11 cellular contexts compared by ENCODE assay signal in the genomic region with DNA sequence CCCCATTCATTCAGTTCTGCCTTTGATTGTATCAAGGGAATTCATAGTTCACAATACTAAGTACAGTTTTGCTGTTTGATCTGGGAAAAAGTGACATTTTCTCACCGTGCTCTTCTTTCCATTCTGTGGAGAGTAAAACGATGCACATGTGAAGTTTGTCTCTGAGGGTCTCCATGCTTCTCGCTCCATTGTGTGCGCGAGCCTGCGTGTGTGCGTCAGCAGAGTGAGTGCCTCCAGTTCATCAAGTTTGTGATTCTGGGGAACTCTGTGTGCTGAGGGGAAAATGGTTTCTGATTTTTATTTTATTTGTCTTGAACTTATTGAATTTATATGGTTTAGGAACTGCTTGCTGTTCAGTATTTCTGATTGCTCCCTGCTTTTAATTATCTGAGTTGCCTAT. TPM values are rescaled to one million over a fixed set of nuclear protein-coding genes. Genes with fewer than 3 reads are reported as not detected.
DNase-seq lines count a peak whose midpoint lies in the region; ATAC-seq, FAIRE-seq and TF ChIP-seq lines count a peak whose summit lies in the region.
"Had no signal": no experiment of that assay in that cellular context is flagged by ENCODE, and none has a peak within 500 bp of the region (broad histone marks: within the 10 kb centered on the region; RNA-seq: fewer than 3 reads in every experiment).

No MANE protein-coding gene starts in this region.

- peak overlapping the region; percentile 81 for H3K4me3 ChIP-seq in GM08714 (ENCODE audit: low read length)
- H3K4me3 ChIP-seq in Jurkat, Clone E6-1 (ENCODE audit: low read length): peak overlapping the region; percentile 70
- H3K4me3 ChIP-seq in neural cell (ENCODE audit: low read length): peak overlapping the region; percentile 44
- H3K4me3 ChIP-seq: thyroid gland had no signal

- no peaks in the 10 kb centered on the region for H3K27me3 Mint-ChIP-seq in activated naive CD8-positive, alpha-beta T cell treated with anti-CD3 and anti-CD28 coated beads, Interleukin-2, amount 50 U/mL, for 24 hours

- no peaks in the 10 kb centered on the region for H3F3A ChIP-seq in neural cell (ENCODE audit: insufficient read depth, low read length, poor library complexity, severe bottlenecking)

- no peaks in the 10 kb centered on the region for H3K36me3 ChIP-seq in neural cell (ENCODE audit: insufficient read depth, low read length)
- H3K36me3 ChIP-seq: thyroid gland had no signal

- no peak for DNase-seq in Jurkat, Clone E6-1 (ENCODE audit: low read depth, low spot score)
- DNase-seq in activated naive CD8-positive, alpha-beta T cell treated with anti-CD3 and anti-CD28 coated beads, Interleukin-2, amount 50 U/mL, for 24 hours: peak; percentile 16
- DNase-seq in middle frontal gyrus (ENCODE audit: extremely low spot score, low spot score) (no peak), frontal cortex (ENCODE audit: low spot score in 2 of 2) (no peak)
- DNase-seq: cerebellar nuclear complex, NCI-H1417 treated with DMSO at 0.1 percent for 48 hours, thyroid gland had no signal

- no peak for FAIRE-seq in frontal cortex (lab: Jason Lieb, UNC)

- H3K9ac ChIP-seq in neural cell (ENCODE audit: low read length): no peak overlapping the region

- H4K20me1 ChIP-seq in neural cell (ENCODE audit: insufficient read depth): no peaks in the 10 kb centered on the region

- no peak overlapping the region for H2AFZ ChIP-seq in neural cell (ENCODE audit: low read depth, low read length)

- H3K4me2 ChIP-seq in neural cell (ENCODE audit: low read length): no peak overlapping the region

- peaks cover 57% of the 10 kb centered on the region for H3K4me1 Mint-ChIP-seq in activated naive CD8-positive, alpha-beta T cell treated with anti-CD3 and anti-CD28 coated beads, Interleukin-2, amount 50 U/mL, for 24 hours

- no peaks in the 10 kb centered on the region for H3K9me3 Mint-ChIP-seq in activated naive CD8-positive, alpha-beta T cell treated with anti-CD3 and anti-CD28 coated beads, Interleukin-2, amount 50 U/mL, for 24 hours

- no peaks in the 10 kb centered on the region for H3K9me2 ChIP-seq in neural cell (ENCODE audit: insufficient read depth, low read length)

- H3K27ac ChIP-seq in neural cell (ENCODE audit: low read length): no peak overlapping the region
- H3K27ac ChIP-seq: thyroid gland had no signal

- peak overlapping the region; percentile 94 for H3K27ac Mint-ChIP-seq in activated naive CD8-positive, alpha-beta T cell treated with anti-CD3 and anti-CD28 coated beads, Interleukin-2, amount 50 U/mL, for 24 hours

- H3K36me3 Mint-ChIP-seq in activated naive CD8-positive, alpha-beta T cell treated with anti-CD3 and anti-CD28 coated beads, Interleukin-2, amount 50 U/mL, for 24 hours (ENCODE audit: low read depth): peaks cover 32% of the 10 kb centered on the region

- TF ChIP-seq EP300 in neural cell (conservative IDR thresholded peaks at IDR 0.05; ENCODE audit: poor library complexity, severe bottlenecking): no peak

- no peak for TF ChIP-seq RAD21 in neural cell (conservative IDR thresholded peaks at IDR 0.05)

- H3K27me3 ChIP-seq in neural cell (ENCODE audit: insufficient read depth, low read depth, low read length): no peaks in the 10 kb centered on the region
- H3K27me3 ChIP-seq: thyroid gland had no signal

- TF ChIP-seq CTCF in neural cell (IDR thresholded peaks at IDR 0.05; ENCODE audit: poor library complexity, severe bottlenecking): no peak

- no peaks in the 10 kb centered on the region for H3K9me3 ChIP-seq in neural cell (ENCODE audit: low read length)
- H3K9me3 ChIP-seq: thyroid gland had no signal

- H3K79me2 ChIP-seq in neural cell (replicated peaks; ENCODE audit: insufficient read depth, low read length): peaks cover 17% of the 10 kb centered on the region

- peak overlapping the region; percentile 91 for H3K4me3 Mint-ChIP-seq in activated naive CD8-positive, alpha-beta T cell treated with anti-CD3 and anti-CD28 coated beads, Interleukin-2, amount 50 U/mL, for 24 hours

- ATAC-seq in activated naive CD8-positive, alpha-beta T cell treated with anti-CD3 and anti-CD28 coated beads, Interleukin-2, amount 50 U/mL, for 24 hours: no peak
- ATAC-seq in HG03135 (IDR thresholded peaks at IDR 0.05; ENCODE audit: unreplicated experiment) (no peak), GM21528 (IDR thresholded peaks at IDR 0.05; ENCODE audit: low FRiP score, unreplicated experiment) (no peak)

TF ChIP-seq in neural cell, 6 proteins besides CTCF, POLR2A, EP300 and RAD21:
- TF ChIP-seq EZH2 (IDR thresholded peaks at IDR 0.05; ENCODE audit: borderline replicate concordance, insufficient read depth, low read length, poor library complexity, severe bottlenecking) (no peak), SMC3 (conservative IDR thresholded peaks at IDR 0.05; ENCODE audit: poor library complexity) (no peak), TAF1 (IDR thresholded peaks at IDR 0.05; ENCODE audit: low read depth) (no peak), POLR2AphosphoS5 (IDR thresholded peaks at IDR 0.05) (no peak), MXI1 (conservative IDR thresholded peaks at IDR 0.05; ENCODE audit: poor library complexity, severe bottlenecking) (no peak)
- TF ChIP-seq, protein P1, sequence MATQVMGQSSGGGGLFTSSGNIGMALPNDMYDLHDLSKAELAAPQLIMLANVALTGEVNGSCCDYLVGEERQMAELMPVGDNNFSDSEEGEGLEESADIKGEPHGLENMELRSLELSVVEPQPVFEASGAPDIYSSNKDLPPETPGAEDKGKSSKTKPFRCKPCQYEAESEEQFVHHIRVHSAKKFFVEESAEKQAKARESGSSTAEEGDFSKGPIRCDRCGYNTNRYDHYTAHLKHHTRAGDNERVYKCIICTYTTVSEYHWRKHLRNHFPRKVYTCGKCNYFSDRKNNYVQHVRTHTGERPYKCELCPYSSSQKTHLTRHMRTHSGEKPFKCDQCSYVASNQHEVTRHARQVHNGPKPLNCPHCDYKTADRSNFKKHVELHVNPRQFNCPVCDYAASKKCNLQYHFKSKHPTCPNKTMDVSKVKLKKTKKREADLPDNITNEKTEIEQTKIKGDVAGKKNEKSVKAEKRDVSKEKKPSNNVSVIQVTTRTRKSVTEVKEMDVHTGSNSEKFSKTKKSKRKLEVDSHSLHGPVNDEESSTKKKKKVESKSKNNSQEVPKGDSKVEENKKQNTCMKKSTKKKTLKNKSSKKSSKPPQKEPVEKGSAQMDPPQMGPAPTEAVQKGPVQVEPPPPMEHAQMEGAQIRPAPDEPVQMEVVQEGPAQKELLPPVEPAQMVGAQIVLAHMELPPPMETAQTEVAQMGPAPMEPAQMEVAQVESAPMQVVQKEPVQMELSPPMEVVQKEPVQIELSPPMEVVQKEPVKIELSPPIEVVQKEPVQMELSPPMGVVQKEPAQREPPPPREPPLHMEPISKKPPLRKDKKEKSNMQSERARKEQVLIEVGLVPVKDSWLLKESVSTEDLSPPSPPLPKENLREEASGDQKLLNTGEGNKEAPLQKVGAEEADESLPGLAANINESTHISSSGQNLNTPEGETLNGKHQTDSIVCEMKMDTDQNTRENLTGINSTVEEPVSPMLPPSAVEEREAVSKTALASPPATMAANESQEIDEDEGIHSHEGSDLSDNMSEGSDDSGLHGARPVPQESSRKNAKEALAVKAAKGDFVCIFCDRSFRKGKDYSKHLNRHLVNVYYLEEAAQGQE (IDR thresholded peaks at IDR 0.05; ENCODE audit: borderline replicate concordance): no peak

RNA-seq across cellular contexts. Expression of gene STK26, which starts 2.0 kb away (rescaled TPM):
- polyA plus RNA-seq in Jurkat, Clone E6-1 (2012; ENCODE audit: insufficient read depth, insufficient read length): 52.1 TPM
- polyA plus RNA-seq in neural cell: 8.1 and 8.8 TPM in 2 replicates
- polyA minus RNA-seq in neural cell: 7.1 and 9.7 TPM in 2 replicates
- 0.82 TPM for total RNA-seq in frontal cortex
